ENCODE assay signal across 20 cellular contexts in genomic region chr2:234514099-234514498, GRCh38.
"Had no signal": no experiment of that assay in that cellular context is flagged by ENCODE, and none has a peak within 500 bp of the region (broad histone marks: within the 10 kb centered on the region; RNA-seq: fewer than 3 reads in every experiment).

No MANE protein-coding gene starts in this region.

- H2AFZ ChIP-seq: hepatocyte had no signal

- H3K9me3 Mint-ChIP-seq: endodermal cell, memory B cell, mesothelial cell of epicardium, nephron had no signal

- ATAC-seq: left cardiac atrium had no signal

- H3K79me2 ChIP-seq: hepatocyte had no signal

- FAIRE-seq: kidney had no signal

- H3K4me1 ChIP-seq: left ventricle myocardium inferior, lower lobe of right lung, sigmoid colon, uterus had no signal

- H3K4me3 Mint-ChIP-seq: endodermal cell, memory B cell, mesothelial cell of epicardium, nephron, type B pancreatic cell had no signal

- H3K36me3 Mint-ChIP-seq: memory B cell, mesothelial cell of epicardium, type B pancreatic cell had no signal

- DNase-seq: effector CD4-positive, alpha-beta T cell; endodermal cell; foreskin melanocyte; head of caudate nucleus; kidney; left cardiac atrium; left ventricle myocardium inferior; lower lobe of right lung; sigmoid colon; stimulated activated CD4-positive, alpha-beta T cell treated with anti-CD3 and anti-CD28 coated beads, Interleukin-12 subunit alpha, Interleukin-12 subunit beta, amount 100 ng/mL, for 4 hours; stimulated activated naive CD4-positive, alpha-beta T cell treated with Interleukin-2 at 50 U/mL for 16 hours; uterus had no signal

- H3K36me3 ChIP-seq: left ventricle myocardium inferior, lower lobe of right lung, neutrophil, sigmoid colon, uterus had no signal

- H3K4me2 ChIP-seq: hepatocyte had no signal

- H3K27me3 ChIP-seq: hepatocyte, sigmoid colon had no signal

- H3K4me1 Mint-ChIP-seq: endodermal cell, mesothelial cell of epicardium, nephron had no signal

- H3K27ac Mint-ChIP-seq: endodermal cell, memory B cell, mesothelial cell of epicardium, nephron, type B pancreatic cell had no signal

- H3K9me3 ChIP-seq: left ventricle myocardium inferior, lower lobe of right lung, neutrophil, sigmoid colon, uterus had no signal

- H3K27ac ChIP-seq: coronary artery, hepatocyte, left ventricle myocardium inferior, lower lobe of right lung, neutrophil, sigmoid colon, skin epidermis, uterus had no signal

- H3K27me3 Mint-ChIP-seq: type B pancreatic cell had no signal

- H3K4me3 ChIP-seq: coronary artery, hepatocyte, left ventricle myocardium inferior, lower lobe of right lung, sigmoid colon, skin epidermis, uterus had no signal
